Comparison of ENCODE assay signal across 11 cellular contexts in the genomic region with DNA sequence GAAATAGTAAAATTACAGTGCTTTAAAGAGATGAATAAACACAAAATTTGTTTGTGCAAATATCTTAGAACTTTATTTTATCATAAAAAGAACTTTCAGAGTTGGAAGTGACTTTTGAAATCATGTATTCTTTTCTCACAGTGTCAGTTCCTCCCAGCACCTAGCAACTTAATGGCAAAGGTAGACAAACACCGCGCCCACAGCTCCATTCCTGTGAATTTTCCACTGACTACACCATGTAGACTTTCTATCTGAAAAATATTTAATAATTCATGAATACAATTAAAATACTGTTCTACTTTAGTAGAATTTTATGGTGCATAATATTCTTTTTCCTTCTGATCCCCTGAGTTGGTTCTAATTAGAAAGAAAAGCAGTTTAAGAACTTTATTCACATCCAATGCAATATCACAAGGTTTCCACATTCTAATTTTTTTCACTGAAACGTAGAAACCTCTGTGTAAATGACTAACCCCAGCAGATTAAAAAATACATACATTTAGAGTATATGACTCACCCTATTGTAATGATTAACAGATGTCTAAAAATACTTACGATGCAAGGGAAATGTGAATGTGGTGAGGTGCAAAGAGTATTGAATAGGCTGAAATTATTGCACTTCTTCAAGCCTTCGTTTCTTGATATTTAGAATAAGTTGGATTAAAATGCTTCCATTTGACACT.
DNase-seq lines count a peak whose midpoint lies in the region; ATAC-seq and TF ChIP-seq lines count a peak whose summit lies in the region.
"Had no signal": no experiment of that assay in that cellular context is flagged by ENCODE, and none has a peak within 500 bp of the region (broad histone marks: within the 10 kb centered on the region; RNA-seq: fewer than 3 reads in every experiment).

No MANE protein-coding gene starts in this region.

- in situ Hi-C loops in GM13977 (cut with MboI; ENCODE audit: low pct_unique_long_range_greater_than_20kb, low sequenced_read_pairs, unreplicated experiment) = no loop called here

- CTCF ChIA-PET in HEK293T (lab: Yijun Ruan, JAX) = no interaction called here

- peaks cover 0 to under 1% (median 0%) of the 10 kb centered on the region in 9 donors for H3K9me3 Mint-ChIP-seq in naive thymus-derived CD8-positive, alpha-beta T cell

- no peaks in the 10 kb centered on the region for H3K4me1 Mint-ChIP-seq in naive thymus-derived CD8-positive, alpha-beta T cell
- H3K4me1 Mint-ChIP-seq: CD4-positive, alpha-beta memory T cell had no signal

- H3K4me3 Mint-ChIP-seq in naive thymus-derived CD8-positive, alpha-beta T cell = no peak overlapping the region
- H3K4me3 Mint-ChIP-seq: CD4-positive, alpha-beta memory T cell had no signal

- ATAC-seq in GM21528 (IDR thresholded peaks at IDR 0.05; ENCODE audit: low FRiP score, unreplicated experiment) (peak; percentile 78), HG03280 (IDR thresholded peaks at IDR 0.05; ENCODE audit: unreplicated experiment) (peak; percentile 71)
- no peak for ATAC-seq in naive thymus-derived CD8-positive, alpha-beta T cell
- ATAC-seq: right lobe of liver had no signal

- POLR2A ChIA-PET in naive thymus-derived CD8-positive, alpha-beta T cell (lab: Charles Lee) = no interaction called here
- POLR2A ChIA-PET in HEK293T (lab: Yijun Ruan, JAX) = no interaction called here

- no peaks in the 10 kb centered on the region for H3K27me3 Mint-ChIP-seq in naive thymus-derived CD8-positive, alpha-beta T cell
- H3K27me3 Mint-ChIP-seq: CD4-positive, alpha-beta memory T cell had no signal

- no peaks in the 10 kb centered on the region for H3K36me3 Mint-ChIP-seq in naive thymus-derived CD8-positive, alpha-beta T cell

- H3K27ac Mint-ChIP-seq in naive thymus-derived CD8-positive, alpha-beta T cell = no peak overlapping the region
- H3K27ac Mint-ChIP-seq: CD4-positive, alpha-beta memory T cell had no signal

- no peak for TF ChIP-seq CTCF in choroid plexus epithelial cell (conservative IDR thresholded peaks at IDR 0.05; ENCODE audit: low read depth, low read length)
- TF ChIP-seq CTCF in GM13977 (IDR thresholded peaks at IDR 0.05; ENCODE audit: extremely low read depth, insufficient read depth, missing control alignments) = no peak

- DNase-seq in ELR (ENCODE audit: low read depth) (peak; percentile 85), choroid plexus epithelial cell (ENCODE audit: low read depth) (peak; percentile 66), NCI-H1417 (lab: John Stamatoyannopoulos, UW) (no peak), HEK293T (ENCODE audit: extremely low spot score) (no peak), GM13977 (ENCODE audit: low spot score) (no peak)
- DNase-seq in naive thymus-derived CD8-positive, alpha-beta T cell = no peak
- DNase-seq: activated naive CD4-positive, alpha-beta T cell; CD4-positive, alpha-beta memory T cell; right lobe of liver had no signal

- no peak overlapping the region for H3K4me3 ChIP-seq in choroid plexus epithelial cell (ENCODE audit: low read depth, low read length)
- H3K4me3 ChIP-seq: right lobe of liver had no signal

TF ChIP-seq in HEK293T, 16 proteins besides CTCF, POLR2A, EP300 and RAD21:
- TF ChIP-seq LEF1 (IDR thresholded peaks at IDR 0.05; ENCODE audit: borderline replicate concordance) = no peak
- no peak for TF ChIP-seq FOXM1 (IDR thresholded peaks at IDR 0.05; ENCODE audit: borderline replicate concordance)
- TF ChIP-seq SP1 (IDR thresholded peaks at IDR 0.05) = no peak
- no peak for TF ChIP-seq L3MBTL2 (conservative IDR thresholded peaks at IDR 0.05)
- no peak for TF ChIP-seq PKNOX1 (IDR thresholded peaks at IDR 0.05)
- TF ChIP-seq SUZ12 (IDR thresholded peaks at IDR 0.05) = no peak
- no peak for TF ChIP-seq NFRKB (IDR thresholded peaks at IDR 0.05)
- TF ChIP-seq HDGF (IDR thresholded peaks at IDR 0.05; ENCODE audit: borderline replicate concordance) = no peak

Comparison
In these comparisons a context has a peak if more than half of its experiments do, and no peak if none do; other contexts are left out.
1. DNase-seq: peak in ELR (single experiment) and choroid plexus epithelial cell (single experiment); none in naive thymus-derived CD8-positive, alpha-beta T cell (0 of 10), NCI-H1417 (0 of 3), HEK293T (single experiment) and GM13977 (single experiment).
2. ATAC-seq: peak in GM21528 (single experiment) and HG03280 (single experiment); none in naive thymus-derived CD8-positive, alpha-beta T cell (0 of 2).